1 cellular context compared by ENCODE assay signal in genomic region chr17:81821603-81822311, GRCh38.
TF ChIP-seq lines count a peak whose summit lies in the region.

No MANE protein-coding gene starts in this region.

TF ChIP-seq in HepG2, 621 proteins besides CTCF, POLR2A, EP300 and RAD21 (continued from another document and continues in another):
- TF ChIP-seq, protein P1, sequence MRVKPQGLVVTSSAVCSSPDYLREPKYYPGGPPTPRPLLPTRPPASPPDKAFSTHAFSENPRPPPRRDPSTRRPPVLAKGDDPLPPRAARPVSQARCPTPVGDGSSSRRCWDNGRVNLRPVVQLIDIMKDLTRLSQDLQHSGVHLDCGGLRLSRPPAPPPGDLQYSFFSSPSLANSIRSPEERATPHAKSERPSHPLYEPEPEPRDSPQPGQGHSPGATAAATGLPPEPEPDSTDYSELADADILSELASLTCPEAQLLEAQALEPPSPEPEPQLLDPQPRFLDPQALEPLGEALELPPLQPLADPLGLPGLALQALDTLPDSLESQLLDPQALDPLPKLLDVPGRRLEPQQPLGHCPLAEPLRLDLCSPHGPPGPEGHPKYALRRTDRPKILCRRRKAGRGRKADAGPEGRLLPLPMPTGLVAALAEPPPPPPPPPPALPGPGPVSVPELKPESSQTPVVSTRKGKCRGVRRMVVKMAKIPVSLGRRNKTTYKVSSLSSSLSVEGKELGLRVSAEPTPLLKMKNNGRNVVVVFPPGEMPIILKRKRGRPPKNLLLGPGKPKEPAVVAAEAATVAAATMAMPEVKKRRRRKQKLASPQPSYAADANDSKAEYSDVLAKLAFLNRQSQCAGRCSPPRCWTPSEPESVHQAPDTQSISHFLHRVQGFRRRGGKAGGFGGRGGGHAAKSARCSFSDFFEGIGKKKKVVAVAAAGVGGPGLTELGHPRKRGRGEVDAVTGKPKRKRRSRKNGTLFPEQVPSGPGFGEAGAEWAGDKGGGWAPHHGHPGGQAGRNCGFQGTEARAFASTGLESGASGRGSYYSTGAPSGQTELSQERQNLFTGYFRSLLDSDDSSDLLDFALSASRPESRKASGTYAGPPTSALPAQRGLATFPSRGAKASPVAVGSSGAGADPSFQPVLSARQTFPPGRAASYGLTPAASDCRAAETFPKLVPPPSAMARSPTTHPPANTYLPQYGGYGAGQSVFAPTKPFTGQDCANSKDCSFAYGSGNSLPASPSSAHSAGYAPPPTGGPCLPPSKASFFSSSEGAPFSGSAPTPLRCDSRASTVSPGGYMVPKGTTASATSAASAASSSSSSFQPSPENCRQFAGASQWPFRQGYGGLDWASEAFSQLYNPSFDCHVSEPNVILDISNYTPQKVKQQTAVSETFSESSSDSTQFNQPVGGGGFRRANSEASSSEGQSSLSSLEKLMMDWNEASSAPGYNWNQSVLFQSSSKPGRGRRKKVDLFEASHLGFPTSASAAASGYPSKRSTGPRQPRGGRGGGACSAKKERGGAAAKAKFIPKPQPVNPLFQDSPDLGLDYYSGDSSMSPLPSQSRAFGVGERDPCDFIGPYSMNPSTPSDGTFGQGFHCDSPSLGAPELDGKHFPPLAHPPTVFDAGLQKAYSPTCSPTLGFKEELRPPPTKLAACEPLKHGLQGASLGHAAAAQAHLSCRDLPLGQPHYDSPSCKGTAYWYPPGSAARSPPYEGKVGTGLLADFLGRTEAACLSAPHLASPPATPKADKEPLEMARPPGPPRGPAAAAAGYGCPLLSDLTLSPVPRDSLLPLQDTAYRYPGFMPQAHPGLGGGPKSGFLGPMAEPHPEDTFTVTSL (CRISPR knock-in tag; IDR thresholded peaks at IDR 0.05; ENCODE audit: borderline replicate concordance), result no peak
- TF ChIP-seq, protein P2, sequence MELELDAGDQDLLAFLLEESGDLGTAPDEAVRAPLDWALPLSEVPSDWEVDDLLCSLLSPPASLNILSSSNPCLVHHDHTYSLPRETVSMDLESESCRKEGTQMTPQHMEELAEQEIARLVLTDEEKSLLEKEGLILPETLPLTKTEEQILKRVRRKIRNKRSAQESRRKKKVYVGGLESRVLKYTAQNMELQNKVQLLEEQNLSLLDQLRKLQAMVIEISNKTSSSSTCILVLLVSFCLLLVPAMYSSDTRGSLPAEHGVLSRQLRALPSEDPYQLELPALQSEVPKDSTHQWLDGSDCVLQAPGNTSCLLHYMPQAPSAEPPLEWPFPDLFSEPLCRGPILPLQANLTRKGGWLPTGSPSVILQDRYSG (CRISPR knock-in tag; IDR thresholded peaks at IDR 0.05), result no peak
- no peak for TF ChIP-seq CBX5 (CRISPR knock-in tag; IDR thresholded peaks at IDR 0.05; ENCODE audit: borderline replicate concordance)
- no peak for TF ChIP-seq HOXA5 (CRISPR knock-in tag; IDR thresholded peaks at IDR 0.05)
- TF ChIP-seq SP2 (CRISPR knock-in tag; IDR thresholded peaks at IDR 0.05), result no peak
- TF ChIP-seq THRA (CRISPR knock-in tag; IDR thresholded peaks at IDR 0.05; ENCODE audit: borderline replicate concordance), result 0 out of 2 replicates have a peak, but pooled peaks have one; percentile 50
- peak; percentile 82 for TF ChIP-seq SMC3 (IDR thresholded peaks at IDR 0.05; ENCODE audit: low read length)
- peak; percentile 44; the same call in 1 of the 2 replicates for TF ChIP-seq ZNF232 (CRISPR knock-in tag; IDR thresholded peaks at IDR 0.05; ENCODE audit: borderline replicate concordance)
- no peak for TF ChIP-seq ZSCAN29 (CRISPR knock-in tag; conservative IDR thresholded peaks at IDR 0.05)
- TF ChIP-seq KDM1A (CRISPR knock-in tag; IDR thresholded peaks at IDR 0.05), result no peak
- TF ChIP-seq THAP11 (CRISPR knock-in tag; IDR thresholded peaks at IDR 0.05), result peak; percentile 67
- TF ChIP-seq SP1 (IDR thresholded peaks at IDR 0.05), result no peak
- peak; percentile 38; the same call in 1 of the 2 replicates for TF ChIP-seq SP1 (CRISPR knock-in tag; IDR thresholded peaks at IDR 0.05)
- peak; percentile 24 for TF ChIP-seq ASH2L (IDR thresholded peaks at IDR 0.05; ENCODE audit: insufficient read length, low read depth, low read length)
- TF ChIP-seq, protein P3, sequence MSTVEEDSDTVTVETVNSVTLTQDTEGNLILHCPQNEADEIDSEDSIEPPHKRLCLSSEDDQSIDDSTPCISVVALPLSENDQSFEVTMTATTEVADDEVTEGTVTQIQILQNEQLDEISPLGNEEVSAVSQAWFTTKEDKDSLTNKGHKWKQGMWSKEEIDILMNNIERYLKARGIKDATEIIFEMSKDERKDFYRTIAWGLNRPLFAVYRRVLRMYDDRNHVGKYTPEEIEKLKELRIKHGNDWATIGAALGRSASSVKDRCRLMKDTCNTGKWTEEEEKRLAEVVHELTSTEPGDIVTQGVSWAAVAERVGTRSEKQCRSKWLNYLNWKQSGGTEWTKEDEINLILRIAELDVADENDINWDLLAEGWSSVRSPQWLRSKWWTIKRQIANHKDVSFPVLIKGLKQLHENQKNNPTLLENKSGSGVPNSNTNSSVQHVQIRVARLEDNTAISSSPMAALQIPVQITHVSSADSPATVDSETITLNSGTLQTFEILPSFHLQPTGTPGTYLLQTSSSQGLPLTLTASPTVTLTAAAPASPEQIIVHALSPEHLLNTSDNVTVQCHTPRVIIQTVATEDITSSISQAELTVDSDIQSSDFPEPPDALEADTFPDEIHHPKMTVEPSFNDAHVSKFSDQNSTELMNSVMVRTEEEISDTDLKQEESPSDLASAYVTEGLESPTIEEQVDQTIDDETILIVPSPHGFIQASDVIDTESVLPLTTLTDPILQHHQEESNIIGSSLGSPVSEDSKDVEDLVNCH (CRISPR knock-in tag; IDR thresholded peaks at IDR 0.05), result no peak
- no peak for TF ChIP-seq ATF6 (CRISPR knock-in tag; conservative IDR thresholded peaks at IDR 0.05)
- TF ChIP-seq ZNF180 (CRISPR knock-in tag; IDR thresholded peaks at IDR 0.05; ENCODE audit: borderline replicate concordance, low read depth), result no peak
- TF ChIP-seq ZNF446 (CRISPR knock-in tag; IDR thresholded peaks at IDR 0.05), result no peak
- peak; percentile 82 for TF ChIP-seq KAT8 (CRISPR knock-in tag; IDR thresholded peaks at IDR 0.05)
- no peak for TF ChIP-seq SMARCE1 (IDR thresholded peaks at IDR 0.05; ENCODE audit: borderline replicate concordance)
- no peak for TF ChIP-seq SRY (CRISPR knock-in tag; IDR thresholded peaks at IDR 0.05)
- peak; percentile 47; the same call in 1 of the 2 replicates for TF ChIP-seq FOSL2 (CRISPR knock-in tag; IDR thresholded peaks at IDR 0.05)
- peak; percentile 33; the same call in 1 of the 2 replicates for TF ChIP-seq ZNF431 (CRISPR knock-in tag; IDR thresholded peaks at IDR 0.05; ENCODE audit: borderline replicate concordance, low read depth)
- TF ChIP-seq ATM (IDR thresholded peaks at IDR 0.05; ENCODE audit: borderline replicate concordance), result no peak
- TF ChIP-seq YEATS2 (CRISPR knock-in tag; IDR thresholded peaks at IDR 0.05; ENCODE audit: borderline replicate concordance), result peak; percentile 70; the same call in 1 of the 2 replicates
- TF ChIP-seq EED (CRISPR knock-in tag; IDR thresholded peaks at IDR 0.05), result no peak
- TF ChIP-seq ZBTB38 (CRISPR knock-in tag; IDR thresholded peaks at IDR 0.05), result 0 out of 2 replicates have a peak, but pooled peaks have one; percentile 67
- TF ChIP-seq, protein P4, sequence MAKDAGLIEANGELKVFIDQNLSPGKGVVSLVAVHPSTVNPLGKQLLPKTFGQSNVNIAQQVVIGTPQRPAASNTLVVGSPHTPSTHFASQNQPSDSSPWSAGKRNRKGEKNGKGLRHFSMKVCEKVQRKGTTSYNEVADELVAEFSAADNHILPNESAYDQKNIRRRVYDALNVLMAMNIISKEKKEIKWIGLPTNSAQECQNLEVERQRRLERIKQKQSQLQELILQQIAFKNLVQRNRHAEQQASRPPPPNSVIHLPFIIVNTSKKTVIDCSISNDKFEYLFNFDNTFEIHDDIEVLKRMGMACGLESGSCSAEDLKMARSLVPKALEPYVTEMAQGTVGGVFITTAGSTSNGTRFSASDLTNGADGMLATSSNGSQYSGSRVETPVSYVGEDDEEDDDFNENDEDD (CRISPR knock-in tag; IDR thresholded peaks at IDR 0.05; ENCODE audit: borderline replicate concordance), result 0 out of 2 replicates have a peak, but pooled peaks have one; percentile 25
- 0 out of 2 replicates have a peak, but pooled peaks have one; percentile 26 for TF ChIP-seq AHR (CRISPR knock-in tag; IDR thresholded peaks at IDR 0.05)
- TF ChIP-seq ZFY (CRISPR knock-in tag; IDR thresholded peaks at IDR 0.05), result no peak
- no peak for TF ChIP-seq TEAD2 (CRISPR knock-in tag; IDR thresholded peaks at IDR 0.05)
- TF ChIP-seq SNRNP70 (IDR thresholded peaks at IDR 0.05; ENCODE audit: low read depth, low read length), result no peak
- TF ChIP-seq, protein P5, sequence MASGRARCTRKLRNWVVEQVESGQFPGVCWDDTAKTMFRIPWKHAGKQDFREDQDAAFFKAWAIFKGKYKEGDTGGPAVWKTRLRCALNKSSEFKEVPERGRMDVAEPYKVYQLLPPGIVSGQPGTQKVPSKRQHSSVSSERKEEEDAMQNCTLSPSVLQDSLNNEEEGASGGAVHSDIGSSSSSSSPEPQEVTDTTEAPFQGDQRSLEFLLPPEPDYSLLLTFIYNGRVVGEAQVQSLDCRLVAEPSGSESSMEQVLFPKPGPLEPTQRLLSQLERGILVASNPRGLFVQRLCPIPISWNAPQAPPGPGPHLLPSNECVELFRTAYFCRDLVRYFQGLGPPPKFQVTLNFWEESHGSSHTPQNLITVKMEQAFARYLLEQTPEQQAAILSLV (CRISPR knock-in tag; IDR thresholded peaks at IDR 0.05; ENCODE audit: borderline replicate concordance), result no peak
- TF ChIP-seq FIP1L1 (IDR thresholded peaks at IDR 0.05; ENCODE audit: borderline replicate concordance, insufficient read depth, low read depth, low read length), result no peak
- peak; percentile 26; the same call in 1 of the 2 replicates for TF ChIP-seq ARID3A (IDR thresholded peaks at IDR 0.05; ENCODE audit: low read depth, low read length)
- TF ChIP-seq KLF16 (CRISPR knock-in tag; IDR thresholded peaks at IDR 0.05), result peak in 1 of 2 experiments; percentile 46; a peak in 1 of 4 replicates
- TF ChIP-seq PATZ1 (CRISPR knock-in tag; IDR thresholded peaks at IDR 0.05), result peak; percentile 79
- no peak for TF ChIP-seq PBX3 (CRISPR knock-in tag; IDR thresholded peaks at IDR 0.05; ENCODE audit: borderline replicate concordance)
- TF ChIP-seq STAT5B (CRISPR knock-in tag; IDR thresholded peaks at IDR 0.05), result no peak
- 0 out of 2 replicates have a peak, but pooled peaks have one; percentile 51 for TF ChIP-seq CREBL2 (CRISPR knock-in tag; IDR thresholded peaks at IDR 0.05; ENCODE audit: borderline replicate concordance)
- TF ChIP-seq ZNF672 (CRISPR knock-in tag; IDR thresholded peaks at IDR 0.05), result no peak
